Comparison of ENCODE assay signal across 26 cellular contexts in the genomic region with DNA sequence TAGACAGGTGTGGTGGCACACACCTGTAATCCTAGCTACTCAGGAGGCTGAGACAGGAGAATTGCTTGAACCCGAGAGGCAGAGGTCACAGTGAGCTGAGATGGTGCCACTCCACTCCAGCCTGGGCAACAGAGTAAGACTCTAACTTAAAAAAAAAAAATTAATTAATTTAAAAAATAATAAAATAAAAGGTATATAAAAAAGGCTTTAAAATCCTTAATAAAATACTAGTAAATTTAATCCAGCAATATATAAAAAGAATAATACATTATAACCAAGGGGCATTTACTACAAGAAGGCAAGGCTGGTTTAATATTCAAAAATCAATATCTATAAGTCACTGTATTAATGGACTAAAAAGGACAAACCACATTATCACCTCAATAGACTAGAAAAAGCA.
"Had no signal": no experiment of that assay in that cellular context is flagged by ENCODE, and none has a peak within 500 bp of the region (broad histone marks: within the 10 kb centered on the region; RNA-seq: fewer than 3 reads in every experiment).

No MANE protein-coding gene starts in this region.

- H3K27me3 Mint-ChIP-seq: naive thymus-derived CD8-positive, alpha-beta T cell; progenitor cell of endocrine pancreas; stimulated activated naive CD8-positive, alpha-beta T cell treated with anti-CD3 and anti-CD28 coated beads, Interleukin-15, amount 100 ng/mL, for 72 hours; type B pancreatic cell had no signal

- H2AFZ ChIP-seq: hepatocyte, neural progenitor cell had no signal

- H3K27me3 ChIP-seq: hepatocyte, left lung, neural progenitor cell, neutrophil, ovary, right atrium auricular region, right lobe of liver, spleen, tibial nerve, uterus had no signal

- H3K27ac Mint-ChIP-seq: nephron; neural progenitor cell; stimulated activated effector memory CD8-positive, alpha-beta T cell treated with anti-CD3 and anti-CD28 coated beads, Interleukin-12 subunit alpha, Interleukin-12 subunit beta, amount 100 ng/mL, for 72 hours; stimulated activated naive CD8-positive, alpha-beta T cell treated with anti-CD3 and anti-CD28 coated beads, Interleukin-15, amount 100 ng/mL, for 72 hours; type B pancreatic cell had no signal

- FAIRE-seq: keratinocyte had no signal

- H3K9me3 ChIP-seq: lower lobe of right lung, neutrophil, ovary, right atrium auricular region, right lobe of liver, uterus had no signal

- H3K36me3 ChIP-seq: neutrophil, ovary, uterus had no signal

- DNase-seq: left colon; left lung; lower lobe of right lung; mammary epithelial cell; mesenchymal stem cell; naive thymus-derived CD8-positive, alpha-beta T cell; occipital lobe; ovary; right lobe of liver; spleen; stimulated activated CD4-positive, alpha-beta T cell treated with anti-CD3 and anti-CD28 coated beads, Interleukin-4, amount 100 ng/mL, for 24 hours; stimulated activated naive CD4-positive, alpha-beta T cell; stimulated activated naive CD8-positive, alpha-beta T cell treated with anti-CD3 and anti-CD28 coated beads, Interleukin-15, amount 100 ng/mL, for 72 hours; substantia nigra; uterus had no signal

- H3K27ac ChIP-seq: hepatocyte, left lung, lower lobe of right lung, neural progenitor cell, neutrophil, ovary, right atrium auricular region, right lobe of liver, skin epidermis, spleen, tibial nerve, uterus had no signal

- H3K9me3 Mint-ChIP-seq: stimulated activated effector memory CD8-positive, alpha-beta T cell treated with anti-CD3 and anti-CD28 coated beads, Interleukin-12 subunit alpha, Interleukin-12 subunit beta, amount 100 ng/mL, for 72 hours; type B pancreatic cell had no signal

- H3K4me1 ChIP-seq: lower lobe of right lung, neural progenitor cell, tibial nerve, uterus had no signal

- H3K9ac ChIP-seq: neural progenitor cell had no signal

- ATAC-seq: left colon; left lung; lower lobe of right lung; naive thymus-derived CD8-positive, alpha-beta T cell; right lobe of liver; stimulated activated effector memory CD8-positive, alpha-beta T cell treated with anti-CD3 and anti-CD28 coated beads, Interleukin-12 subunit alpha, Interleukin-12 subunit beta, amount 100 ng/mL, for 72 hours; stimulated activated naive CD8-positive, alpha-beta T cell treated with anti-CD3 and anti-CD28 coated beads, Interleukin-15, amount 100 ng/mL, for 72 hours had no signal

- H3K4me3 ChIP-seq: hepatocyte, left lung, lower lobe of right lung, neural progenitor cell, ovary, right atrium auricular region, right lobe of liver, skin epidermis, spleen, tibial nerve, uterus had no signal

- H3K4me3 Mint-ChIP-seq: naive thymus-derived CD8-positive, alpha-beta T cell; nephron; neural progenitor cell; stimulated activated effector memory CD8-positive, alpha-beta T cell treated with anti-CD3 and anti-CD28 coated beads, Interleukin-12 subunit alpha, Interleukin-12 subunit beta, amount 100 ng/mL, for 72 hours; stimulated activated naive CD8-positive, alpha-beta T cell treated with anti-CD3 and anti-CD28 coated beads, Interleukin-15, amount 100 ng/mL, for 72 hours; type B pancreatic cell had no signal

- H3K4me2 ChIP-seq: hepatocyte, neural progenitor cell had no signal

- H3K4me1 Mint-ChIP-seq: stimulated activated effector memory CD8-positive, alpha-beta T cell treated with anti-CD3 and anti-CD28 coated beads, Interleukin-12 subunit alpha, Interleukin-12 subunit beta, amount 100 ng/mL, for 72 hours; stimulated activated naive CD8-positive, alpha-beta T cell treated with anti-CD3 and anti-CD28 coated beads, Interleukin-15, amount 100 ng/mL, for 72 hours had no signal
